19 cellular contexts compared by ENCODE assay signal in genomic region chr10:94293344-94293743, GRCh38.
A peak's percentile ranks its signal among the peaks of the same experiment; 100 is the strongest.
DNase-seq lines count a peak whose midpoint lies in the region; ATAC-seq and TF ChIP-seq lines count a peak whose summit lies in the region.
"Had no signal": no experiment of that assay in that cellular context is flagged by ENCODE, and none has a peak within 500 bp of the region (broad histone marks: within the 10 kb centered on the region; RNA-seq: fewer than 3 reads in every experiment).

No MANE protein-coding gene starts in this region.

- H3K4me1 ChIP-seq in heart right ventricle (peaks cover 0 to 26% (median 19%) of the 10 kb centered on the region in 9 donors), sigmoid colon (peaks cover 0 to 22% (median 13%) of the 10 kb centered on the region in 4 donors)

- H3K4me3 ChIP-seq in heart right ventricle = no peak overlapping the region
- no peak overlapping the region for H3K4me3 ChIP-seq in sigmoid colon
- H3K4me3 ChIP-seq: right lobe of liver had no signal

- no peak for TF ChIP-seq POLR2A in sigmoid colon (IDR thresholded peaks at IDR 0.05)

- H3K27ac ChIP-seq in heart right ventricle (peak overlapping the region in 6 of 10 donors; percentile 26 to 68 (median 43)), sigmoid colon (peak overlapping the region in 1 of 4 donors; percentile 15)
- H3K27ac ChIP-seq: right lobe of liver had no signal

- H3K9me3 Mint-ChIP-seq in brain = no peaks in the 10 kb centered on the region
- H3K9me3 Mint-ChIP-seq: activated naive CD4-positive, alpha-beta T cell treated with anti-CD3 and anti-CD28 coated beads for 36 hours had no signal

- TF ChIP-seq EP300 in sigmoid colon (IDR thresholded peaks at IDR 0.05) = peak in 1 of 4 donors; percentile 2

- H3K4me3 Mint-ChIP-seq in brain = no peak overlapping the region
- H3K4me3 Mint-ChIP-seq: activated naive CD4-positive, alpha-beta T cell treated with anti-CD3 and anti-CD28 coated beads for 36 hours; CD8-positive, alpha-beta memory T cell had no signal

- H3K27ac Mint-ChIP-seq in brain = peak overlapping the region in 3 of 5 experiments; percentile 6 to 39 (median 38)
- H3K27ac Mint-ChIP-seq: activated naive CD4-positive, alpha-beta T cell treated with anti-CD3 and anti-CD28 coated beads for 36 hours; CD8-positive, alpha-beta memory T cell had no signal

- WGBS in heart right ventricle, 2 donors = 33 to 53% methylated on average over 1 of the region's 1 CpG
- 19 to 55% methylated on average over 1 of the region's 1 CpG for WGBS in sigmoid colon, 2 donors

- intact Hi-C loops in heart right ventricle (cut with DNase I) = no loop called here
- intact Hi-C loops in sigmoid colon (cut with DNase I) = no loop called here

- ATAC-seq in heart right ventricle = peak in 7 of 8 donors; percentile 18 to 90 (median 86)
- ATAC-seq: activated CD4-positive, CD25-positive, alpha-beta regulatory T cell treated with anti-CD3 and anti-CD28 coated beads, Interleukin-2, amount 50 U/mL, for 24 hours; right lobe of liver had no signal

- no peaks in the 10 kb centered on the region for H3K27me3 Mint-ChIP-seq in brain

- DNase-seq in GM03348 (ENCODE audit: low spot score) (peak; percentile 23), heart right ventricle (peak in 1 of 2 donors; percentile 80), sigmoid colon (peak; percentile 75), CD1c-positive myeloid dendritic cell (ENCODE audit: extremely low spot score) (no peak), UCSD-AML1 (lab: John Stamatoyannopoulos, UW; ENCODE audit: unreplicated experiment) (no peak), KBM-7 (no peak), NCI-H1417 (lab: John Stamatoyannopoulos, UW) (no peak)
- DNase-seq: activated CD8-positive, alpha-beta memory T cell treated with anti-CD3 and anti-CD28 coated beads for 24 hours; activated naive CD4-positive, alpha-beta T cell treated with anti-CD3 and anti-CD28 coated beads for 36 hours; activated T-cell treated with anti-CD3 and anti-CD28 coated beads, Interleukin-2, amount 50 U/mL, for 48 hours; CD8-positive, alpha-beta memory T cell; DMS79; islet precursor cell; Karpas-422; NCI-H446; right lobe of liver; T-helper 9 cell had no signal

- H3K27me3 ChIP-seq in heart right ventricle = no peaks in the 10 kb centered on the region
- no peaks in the 10 kb centered on the region for H3K27me3 ChIP-seq in sigmoid colon
- H3K27me3 ChIP-seq: right lobe of liver had no signal

- peaks cover 3% of the 10 kb centered on the region for H3K36me3 Mint-ChIP-seq in brain
- H3K36me3 Mint-ChIP-seq: CD8-positive, alpha-beta memory T cell had no signal

- H3K36me3 ChIP-seq in heart right ventricle = peaks cover 0 to 46% (median 0%) of the 10 kb centered on the region in 9 donors
- peaks cover 0 to 2% (median 0%) of the 10 kb centered on the region in 4 donors for H3K36me3 ChIP-seq in sigmoid colon
- H3K36me3 ChIP-seq: right lobe of liver had no signal

- H3K9me3 ChIP-seq in heart right ventricle (no peaks in the 10 kb centered on the region), sigmoid colon (no peaks in the 10 kb centered on the region)
- H3K9me3 ChIP-seq: right lobe of liver had no signal

- no peak for TF ChIP-seq CTCF in brain (conservative IDR thresholded peaks at IDR 0.05)
- TF ChIP-seq CTCF in heart right ventricle (IDR thresholded peaks at IDR 0.05) = no peak
- TF ChIP-seq CTCF in sigmoid colon (IDR thresholded peaks at IDR 0.05) = no peak

- in situ Hi-C loops in KBM-7 (cut with MboI; ENCODE audit: low pct_unique_long_range_greater_than_20kb, low sequenced_read_pairs) = no loop called here

- H3K4me1 Mint-ChIP-seq in brain = peaks cover 13% of the 10 kb centered on the region
- H3K4me1 Mint-ChIP-seq: CD8-positive, alpha-beta memory T cell had no signal

Comparison
In these comparisons a context has a peak if more than half of its experiments do, and no peak if none do; other contexts are left out.
1. DNase-seq: peak in GM03348 (single experiment) and sigmoid colon (single experiment); none in CD1c-positive myeloid dendritic cell (single experiment), UCSD-AML1 (single experiment), KBM-7 (single experiment) and NCI-H1417 (0 of 3).